31 cellular contexts compared by ENCODE assay signal in the genomic region with DNA sequence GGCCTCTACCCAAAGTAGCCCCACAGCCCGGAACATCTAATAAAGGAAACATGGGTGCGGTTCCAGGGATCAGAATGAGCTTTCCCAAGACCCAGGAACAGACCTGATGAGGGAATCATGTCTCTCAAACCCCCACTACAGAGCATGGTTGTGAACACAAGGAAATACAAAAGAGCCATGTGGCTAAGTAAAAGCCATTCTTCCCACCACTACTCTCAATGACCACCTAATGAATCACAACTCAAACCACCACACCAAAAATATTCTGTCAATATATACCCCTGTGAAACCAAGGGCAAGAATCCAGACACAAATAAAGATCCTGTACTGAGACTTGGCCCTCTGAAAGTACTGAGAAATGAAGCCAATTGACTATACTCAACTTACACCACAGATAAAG. TPM values are rescaled to one million over a fixed set of nuclear protein-coding genes. Genes with fewer than 3 reads are reported as not detected.
"Had no signal": no experiment of that assay in that cellular context is flagged by ENCODE, and none has a peak within 500 bp of the region (broad histone marks: within the 10 kb centered on the region; RNA-seq: fewer than 3 reads in every experiment).

No MANE protein-coding gene starts in this region.

- H3K4me3 Mint-ChIP-seq: effector memory CD8-positive, alpha-beta T cell; naive thymus-derived CD4-positive, alpha-beta T cell; nephron; stimulated activated naive CD8-positive, alpha-beta T cell treated with anti-CD3 and anti-CD28 coated beads, Interleukin-15, amount 100 ng/mL, for 72 hours had no signal

- H3K27me3 Mint-ChIP-seq: effector memory CD8-positive, alpha-beta T cell; stimulated activated naive CD8-positive, alpha-beta T cell treated with anti-CD3 and anti-CD28 coated beads, Interleukin-15, amount 100 ng/mL, for 72 hours had no signal

- H3K9me3 ChIP-seq: esophagus squamous epithelium, mucosa of descending colon, pancreas, right lobe of liver, suprapubic skin, transverse colon, upper lobe of right lung had no signal

- ATAC-seq: effector memory CD8-positive, alpha-beta T cell; heart right ventricle; left colon; lower lobe of right lung; mucosa of descending colon; naive thymus-derived CD4-positive, alpha-beta T cell; pancreas; right lobe of liver; stimulated activated naive CD8-positive, alpha-beta T cell treated with anti-CD3 and anti-CD28 coated beads, Interleukin-15, amount 100 ng/mL, for 72 hours; upper lobe of right lung had no signal

- H3K27ac Mint-ChIP-seq: effector memory CD8-positive, alpha-beta T cell; naive thymus-derived CD4-positive, alpha-beta T cell; nephron; stimulated activated naive CD8-positive, alpha-beta T cell treated with anti-CD3 and anti-CD28 coated beads, Interleukin-15, amount 100 ng/mL, for 72 hours had no signal

- DNase-seq: cortex of kidney; effector memory CD8-positive, alpha-beta T cell; erythroblast; esophagus squamous epithelium; foreskin melanocyte; glutamatergic neuron; heart right ventricle; hippocampal formation; left colon; left ventricle myocardium inferior; lower lobe of right lung; mucosa of descending colon; naive thymus-derived CD4-positive, alpha-beta T cell; occipital lobe; pancreas; right lobe of liver; stimulated activated CD4-positive, alpha-beta T cell treated with anti-CD3 and anti-CD28 coated beads, Interleukin-12 subunit alpha, Interleukin-12 subunit beta, amount 100 ng/mL, for 4 hours; stimulated activated CD4-positive, alpha-beta T cell treated with anti-CD3 and anti-CD28 coated beads, Interleukin-1b, Interleukin-23, amount 100 ng/mL, for 48 hours; stimulated activated CD4-positive, alpha-beta T cell treated with anti-CD3 and anti-CD28 coated beads, Interleukin-4, amount 100 ng/mL, for 1 hour; stimulated activated CD8-positive, alpha-beta memory T cell treated with anti-CD3 and anti-CD28 coated beads, Interleukin-4, amount 100 ng/mL, for 48 hours; stimulated activated naive CD4-positive, alpha-beta T cell; stimulated activated naive CD8-positive, alpha-beta T cell treated with anti-CD3 and anti-CD28 coated beads, Interleukin-15, amount 100 ng/mL, for 72 hours; transverse colon; upper lobe of right lung; uterus had no signal

- H3K27me3 ChIP-seq: esophagus squamous epithelium, pancreas, right lobe of liver, suprapubic skin, transverse colon, upper lobe of right lung, uterus had no signal

- H3K4me1 Mint-ChIP-seq: naive thymus-derived CD4-positive, alpha-beta T cell; stimulated activated naive CD8-positive, alpha-beta T cell treated with anti-CD3 and anti-CD28 coated beads, Interleukin-15, amount 100 ng/mL, for 72 hours had no signal

- H3K27ac ChIP-seq: esophagus squamous epithelium, heart right ventricle, left ventricle myocardium inferior, lower lobe of right lung, pancreas, right lobe of liver, suprapubic skin, transverse colon, upper lobe of right lung, uterus had no signal

- FAIRE-seq: endometrium, islet of Langerhans, pancreas had no signal

- H3K4me2 ChIP-seq: smooth muscle cell had no signal

- H3K4me3 ChIP-seq: esophagus squamous epithelium, heart right ventricle, left ventricle myocardium inferior, lower lobe of right lung, mucosa of descending colon, pancreas, right lobe of liver, smooth muscle cell, suprapubic skin, transverse colon, upper lobe of right lung, uterus had no signal

- H3K4me1 ChIP-seq: esophagus squamous epithelium, heart right ventricle, left ventricle myocardium inferior, lower lobe of right lung, pancreas, right lobe of liver, suprapubic skin, transverse colon, upper lobe of right lung, uterus had no signal

- H3K36me3 ChIP-seq: esophagus squamous epithelium, heart right ventricle, left ventricle myocardium inferior, lower lobe of right lung, pancreas, right lobe of liver, suprapubic skin, transverse colon, upper lobe of right lung, uterus had no signal

RNA-seq across cellular contexts. Expression of a gene that starts 20.9 kb away (rescaled TPM):
- total RNA-seq: kidney epithelial cell; naive thymus-derived CD4-positive, alpha-beta T cell had no signal
- polyA plus RNA-seq: naive thymus-derived CD4-positive, alpha-beta T cell had no signal
